ENCODE assay signal across 10 cellular contexts in genomic region chr1:168092566-168093355, GRCh38. TPM values are rescaled to one million over a fixed set of nuclear protein-coding genes. Genes with fewer than 3 reads are reported as not detected.
DNase-seq lines count a peak whose midpoint lies in the region; ATAC-seq and TF ChIP-seq lines count a peak whose summit lies in the region.
"Had no signal": no experiment of that assay in that cellular context is flagged by ENCODE, and none has a peak within 500 bp of the region (broad histone marks: within the 10 kb centered on the region; RNA-seq: fewer than 3 reads in every experiment).

No MANE protein-coding gene starts in this region.

- H3K27ac ChIP-seq in ovary = peak overlapping the region in 1 of 2 donors; percentile 28

- no peak overlapping the region for H3K4me3 ChIP-seq in AG10803 (ENCODE audit: low read length)
- no peak overlapping the region for H3K4me3 ChIP-seq in HFF-Myc (replicated peaks; ENCODE audit: low read depth, low read length)
- no peak overlapping the region for H3K4me3 ChIP-seq in ovary

- 60 to 65% (median 64%) methylated on average over 16 of the region's 16 CpGs for WGBS in ovary, 3 donors

- H3K36me3 ChIP-seq in ovary = no peaks in the 10 kb centered on the region

- TF ChIP-seq CTCF in AG10803 (conservative IDR thresholded peaks at IDR 0.05; ENCODE audit: low read length) = peak; percentile 31
- TF ChIP-seq CTCF in HFF-Myc (IDR thresholded peaks at IDR 0.05; ENCODE audit: low read depth, low read length, missing control alignments) = peak; percentile 10
- TF ChIP-seq CTCF in ovary (IDR thresholded peaks at IDR 0.05) = peak in 1 of 3 donors; percentile 10

- no peak for TF ChIP-seq POLR2A in ovary (IDR thresholded peaks at IDR 0.05)

- H3K4me1 ChIP-seq in ovary (ENCODE audit: insufficient read depth) = peaks cover 11% of the 10 kb centered on the region

- H3K27me3 ChIP-seq in ovary = no peaks in the 10 kb centered on the region

- intact Hi-C loops in ovary (cut with DNase I) = loop anchor here in 2 of 4 donors (5.0 kb wide), 2 partner anchors 45 to 50 kb away; partner anchors contain the start of gene GPR161 (in 1 of the 2)

- no peak for ATAC-seq in GM21367 (IDR thresholded peaks at IDR 0.05; ENCODE audit: unreplicated experiment)
- ATAC-seq: naive thymus-derived CD8-positive, alpha-beta T cell had no signal

- DNase-seq in AG10803 (ENCODE audit: low read depth) (peak; percentile 38), HFF-Myc (ENCODE audit: extremely low read depth, low read depth) (no peak), amniotic epithelial cell (ENCODE audit: low read depth) (peak; percentile 50), kidney glomerular epithelial cell (lab: John Stamatoyannopoulos, UW) (peak; percentile 2), putamen (ENCODE audit: low spot score) (no peak), Kasumi-1 (lab: John Stamatoyannopoulos, UW) (no peak), ovary (no peak)
- DNase-seq: naive thymus-derived CD8-positive, alpha-beta T cell; NCI-H2107 had no signal

- no peak for TF ChIP-seq EP300 in ovary (IDR thresholded peaks at IDR 0.05)

- no peaks in the 10 kb centered on the region for H3K9me3 ChIP-seq in ovary

RNA-seq across cellular contexts. Expression of gene GPR161, which starts 44.0 kb away (rescaled TPM):
- 10 to 100 TPM in 6 of 7 donors, 1 to 10 TPM in 1; 7.4 to 23.4 (median 19.1) TPM for total RNA-seq in ovary
- 10 to 100 TPM in 1 of 2 donors, 1 to 10 TPM in 1; 8.2 to 13.6 TPM for polyA plus RNA-seq in ovary
- polyA plus RNA-seq: naive thymus-derived CD8-positive, alpha-beta T cell had no signal

Comparison
In these comparisons a context has a peak if more than half of its experiments do, and no peak if none do; other contexts are left out.
1. DNase-seq: peak in AG10803 (single experiment), amniotic epithelial cell (single experiment) and kidney glomerular epithelial cell (single experiment); none in HFF-Myc (single experiment), putamen (single experiment), Kasumi-1 (0 of 2) and ovary (0 of 5).